Comparison of ENCODE assay signal across 1 cellular context in the genomic region with DNA sequence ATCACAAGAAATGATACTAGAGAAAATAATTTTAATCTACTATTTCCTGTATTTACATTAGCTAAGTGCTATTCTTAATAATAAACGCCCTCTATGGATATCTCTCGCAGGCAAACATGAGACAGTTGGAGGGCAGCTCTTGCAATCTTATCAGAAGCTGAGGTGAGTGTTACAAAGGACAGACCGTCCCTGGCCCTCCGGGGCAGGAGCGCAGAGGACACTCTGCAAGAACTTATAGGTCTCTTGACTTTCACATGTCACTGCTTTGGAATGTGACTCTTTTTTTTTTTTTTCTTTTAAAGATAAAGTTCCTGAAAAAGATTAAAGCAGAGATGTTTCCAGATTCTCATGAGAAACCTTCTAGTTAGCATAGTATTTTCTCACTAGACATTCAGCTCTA.
TF ChIP-seq lines count a peak whose summit lies in the region.

No MANE protein-coding gene starts in this region.

TF ChIP-seq in GM23338, 12 proteins besides CTCF, POLR2A, EP300 and RAD21 (continued from another document):
- TF ChIP-seq, protein P1, sequence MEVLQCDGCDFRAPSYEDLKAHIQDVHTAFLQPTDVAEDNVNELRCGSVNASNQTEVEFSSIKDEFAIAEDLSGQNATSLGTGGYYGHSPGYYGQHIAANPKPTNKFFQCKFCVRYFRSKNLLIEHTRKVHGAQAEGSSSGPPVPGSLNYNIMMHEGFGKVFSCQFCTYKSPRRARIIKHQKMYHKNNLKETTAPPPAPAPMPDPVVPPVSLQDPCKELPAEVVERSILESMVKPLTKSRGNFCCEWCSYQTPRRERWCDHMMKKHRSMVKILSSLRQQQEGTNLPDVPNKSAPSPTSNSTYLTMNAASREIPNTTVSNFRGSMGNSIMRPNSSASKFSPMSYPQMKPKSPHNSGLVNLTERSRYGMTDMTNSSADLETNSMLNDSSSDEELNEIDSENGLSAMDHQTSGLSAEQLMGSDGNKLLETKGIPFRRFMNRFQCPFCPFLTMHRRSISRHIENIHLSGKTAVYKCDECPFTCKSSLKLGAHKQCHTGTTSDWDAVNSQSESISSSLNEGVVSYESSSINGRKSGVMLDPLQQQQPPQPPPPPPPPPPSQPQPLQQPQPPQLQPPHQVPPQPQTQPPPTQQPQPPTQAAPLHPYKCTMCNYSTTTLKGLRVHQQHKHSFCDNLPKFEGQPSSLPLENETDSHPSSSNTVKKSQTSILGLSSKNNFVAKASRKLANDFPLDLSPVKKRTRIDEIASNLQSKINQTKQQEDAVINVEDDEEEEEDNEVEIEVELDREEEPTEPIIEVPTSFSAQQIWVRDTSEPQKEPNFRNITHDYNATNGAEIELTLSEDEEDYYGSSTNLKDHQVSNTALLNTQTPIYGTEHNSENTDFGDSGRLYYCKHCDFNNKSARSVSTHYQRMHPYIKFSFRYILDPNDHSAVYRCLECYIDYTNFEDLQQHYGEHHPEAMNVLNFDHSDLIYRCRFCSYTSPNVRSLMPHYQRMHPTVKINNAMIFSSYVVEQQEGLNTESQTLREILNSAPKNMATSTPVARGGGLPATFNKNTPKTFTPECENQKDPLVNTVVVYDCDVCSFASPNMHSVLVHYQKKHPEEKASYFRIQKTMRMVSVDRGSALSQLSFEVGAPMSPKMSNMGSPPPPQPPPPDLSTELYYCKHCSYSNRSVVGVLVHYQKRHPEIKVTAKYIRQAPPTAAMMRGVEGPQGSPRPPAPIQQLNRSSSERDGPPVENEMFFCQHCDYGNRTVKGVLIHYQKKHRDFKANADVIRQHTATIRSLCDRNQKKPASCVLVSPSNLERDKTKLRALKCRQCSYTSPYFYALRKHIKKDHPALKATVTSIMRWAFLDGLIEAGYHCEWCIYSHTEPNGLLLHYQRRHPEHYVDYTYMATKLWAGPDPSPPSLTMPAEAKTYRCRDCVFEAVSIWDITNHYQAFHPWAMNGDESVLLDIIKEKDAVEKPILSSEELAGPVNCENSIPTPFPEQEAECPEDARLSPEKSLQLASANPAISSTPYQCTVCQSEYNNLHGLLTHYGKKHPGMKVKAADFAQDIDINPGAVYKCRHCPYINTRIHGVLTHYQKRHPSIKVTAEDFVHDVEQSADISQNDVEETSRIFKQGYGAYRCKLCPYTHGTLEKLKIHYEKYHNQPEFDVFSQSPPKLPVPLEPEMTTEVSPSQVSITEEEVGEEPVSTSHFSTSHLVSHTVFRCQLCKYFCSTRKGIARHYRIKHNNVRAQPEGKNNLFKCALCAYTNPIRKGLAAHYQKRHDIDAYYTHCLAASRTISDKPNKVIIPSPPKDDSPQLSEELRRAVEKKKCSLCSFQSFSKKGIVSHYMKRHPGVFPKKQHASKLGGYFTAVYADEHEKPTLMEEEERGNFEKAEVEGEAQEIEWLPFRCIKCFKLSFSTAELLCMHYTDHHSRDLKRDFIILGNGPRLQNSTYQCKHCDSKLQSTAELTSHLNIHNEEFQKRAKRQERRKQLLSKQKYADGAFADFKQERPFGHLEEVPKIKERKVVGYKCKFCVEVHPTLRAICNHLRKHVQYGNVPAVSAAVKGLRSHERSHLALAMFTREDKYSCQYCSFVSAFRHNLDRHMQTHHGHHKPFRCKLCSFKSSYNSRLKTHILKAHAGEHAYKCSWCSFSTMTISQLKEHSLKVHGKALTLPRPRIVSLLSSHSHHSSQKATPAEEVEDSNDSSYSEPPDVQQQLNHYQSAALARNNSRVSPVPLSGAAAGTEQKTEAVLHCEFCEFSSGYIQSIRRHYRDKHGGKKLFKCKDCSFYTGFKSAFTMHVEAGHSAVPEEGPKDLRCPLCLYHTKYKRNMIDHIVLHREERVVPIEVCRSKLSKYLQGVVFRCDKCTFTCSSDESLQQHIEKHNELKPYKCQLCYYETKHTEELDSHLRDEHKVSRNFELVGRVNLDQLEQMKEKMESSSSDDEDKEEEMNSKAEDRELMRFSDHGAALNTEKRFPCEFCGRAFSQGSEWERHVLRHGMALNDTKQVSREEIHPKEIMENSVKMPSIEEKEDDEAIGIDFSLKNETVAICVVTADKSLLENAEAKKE (CRISPR knock-in tag; IDR thresholded peaks at IDR 0.05), result no peak
- TF ChIP-seq POLR2AphosphoS5 (IDR thresholded peaks at IDR 0.05; ENCODE audit: low read depth), result no peak
- no peak for TF ChIP-seq ZNF114 (CRISPR knock-in tag; IDR thresholded peaks at IDR 0.05)
- no peak for TF ChIP-seq ZNF331 (CRISPR knock-in tag; IDR thresholded peaks at IDR 0.05; ENCODE audit: low read depth)
- TF ChIP-seq, protein P2, sequence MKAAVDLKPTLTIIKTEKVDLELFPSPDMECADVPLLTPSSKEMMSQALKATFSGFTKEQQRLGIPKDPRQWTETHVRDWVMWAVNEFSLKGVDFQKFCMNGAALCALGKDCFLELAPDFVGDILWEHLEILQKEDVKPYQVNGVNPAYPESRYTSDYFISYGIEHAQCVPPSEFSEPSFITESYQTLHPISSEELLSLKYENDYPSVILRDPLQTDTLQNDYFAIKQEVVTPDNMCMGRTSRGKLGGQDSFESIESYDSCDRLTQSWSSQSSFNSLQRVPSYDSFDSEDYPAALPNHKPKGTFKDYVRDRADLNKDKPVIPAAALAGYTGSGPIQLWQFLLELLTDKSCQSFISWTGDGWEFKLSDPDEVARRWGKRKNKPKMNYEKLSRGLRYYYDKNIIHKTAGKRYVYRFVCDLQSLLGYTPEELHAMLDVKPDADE (IDR thresholded peaks at IDR 0.05), result no peak
- no peak for TF ChIP-seq NANOG (IDR thresholded peaks at IDR 0.05; ENCODE audit: borderline replicate concordance)
- no peak for TF ChIP-seq STAT1 (IDR thresholded peaks at IDR 0.05; ENCODE audit: unreplicated experiment)
- no peak for TF ChIP-seq CREB1 (CRISPR knock-in tag; IDR thresholded peaks at IDR 0.05; ENCODE audit: low read depth)
- TF ChIP-seq, protein P3, sequence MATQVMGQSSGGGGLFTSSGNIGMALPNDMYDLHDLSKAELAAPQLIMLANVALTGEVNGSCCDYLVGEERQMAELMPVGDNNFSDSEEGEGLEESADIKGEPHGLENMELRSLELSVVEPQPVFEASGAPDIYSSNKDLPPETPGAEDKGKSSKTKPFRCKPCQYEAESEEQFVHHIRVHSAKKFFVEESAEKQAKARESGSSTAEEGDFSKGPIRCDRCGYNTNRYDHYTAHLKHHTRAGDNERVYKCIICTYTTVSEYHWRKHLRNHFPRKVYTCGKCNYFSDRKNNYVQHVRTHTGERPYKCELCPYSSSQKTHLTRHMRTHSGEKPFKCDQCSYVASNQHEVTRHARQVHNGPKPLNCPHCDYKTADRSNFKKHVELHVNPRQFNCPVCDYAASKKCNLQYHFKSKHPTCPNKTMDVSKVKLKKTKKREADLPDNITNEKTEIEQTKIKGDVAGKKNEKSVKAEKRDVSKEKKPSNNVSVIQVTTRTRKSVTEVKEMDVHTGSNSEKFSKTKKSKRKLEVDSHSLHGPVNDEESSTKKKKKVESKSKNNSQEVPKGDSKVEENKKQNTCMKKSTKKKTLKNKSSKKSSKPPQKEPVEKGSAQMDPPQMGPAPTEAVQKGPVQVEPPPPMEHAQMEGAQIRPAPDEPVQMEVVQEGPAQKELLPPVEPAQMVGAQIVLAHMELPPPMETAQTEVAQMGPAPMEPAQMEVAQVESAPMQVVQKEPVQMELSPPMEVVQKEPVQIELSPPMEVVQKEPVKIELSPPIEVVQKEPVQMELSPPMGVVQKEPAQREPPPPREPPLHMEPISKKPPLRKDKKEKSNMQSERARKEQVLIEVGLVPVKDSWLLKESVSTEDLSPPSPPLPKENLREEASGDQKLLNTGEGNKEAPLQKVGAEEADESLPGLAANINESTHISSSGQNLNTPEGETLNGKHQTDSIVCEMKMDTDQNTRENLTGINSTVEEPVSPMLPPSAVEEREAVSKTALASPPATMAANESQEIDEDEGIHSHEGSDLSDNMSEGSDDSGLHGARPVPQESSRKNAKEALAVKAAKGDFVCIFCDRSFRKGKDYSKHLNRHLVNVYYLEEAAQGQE (IDR thresholded peaks at IDR 0.05; ENCODE audit: unreplicated experiment), result no peak
